8 cellular contexts compared by ENCODE assay signal in genomic region chr2:101699939-101700442, GRCh38. TPM values are rescaled to one million over a fixed set of nuclear protein-coding genes. Genes with fewer than 3 reads are reported as not detected.
DNase-seq lines count a peak whose midpoint lies in the region; ATAC-seq and TF ChIP-seq lines count a peak whose summit lies in the region.

No MANE protein-coding gene starts in this region.

- no peak for ATAC-seq in HG03565 (IDR thresholded peaks at IDR 0.05; ENCODE audit: unreplicated experiment)

- H3K4me1 ChIP-seq in ectodermal cell (ENCODE audit: control insufficient read depth, insufficient read depth, low read length) = peaks cover 10% of the 10 kb centered on the region
- peaks cover 5 to 32% of the 10 kb centered on the region in 2 donors for H3K4me1 ChIP-seq in muscle layer of duodenum (ENCODE audit: control insufficient read depth in 1 of 2, insufficient read depth in 2 of 2, low read length in 2 of 2)

- H3K27ac ChIP-seq in AG04450 (ENCODE audit: low read depth, low read length) (no peak overlapping the region), ectodermal cell (ENCODE audit: insufficient read depth, low read depth, low read length, poor library complexity, severe bottlenecking) (peak overlapping the region; percentile 36), muscle layer of duodenum (ENCODE audit: low read length) (peak overlapping the region; percentile 78)

- H3K27me3 ChIP-seq in AG04450 (ENCODE audit: control insufficient read depth, insufficient read depth, low read length) (no peaks in the 10 kb centered on the region), ectodermal cell (ENCODE audit: control insufficient read depth, insufficient read depth, low read length, poor library complexity, severe bottlenecking) (peaks cover 7% of the 10 kb centered on the region), muscle layer of duodenum (ENCODE audit: low read depth, low read length) (no peaks in the 10 kb centered on the region)

- WGBS in ectodermal cell, 2 experiments = 6 to 15% methylated on average over 8 of the region's 8 CpGs

- CTCF ChIA-PET in AG04450 (lab: Charles Lee) = interaction anchor here (0.8 to 2.8 kb wide), 6 partner anchors 123 to 358 kb away, joined by 4 to 32 read pairs (median 8); no protein-coding TSS in a partner anchor

- H3K36me3 ChIP-seq in ectodermal cell (ENCODE audit: control insufficient read depth, insufficient read depth, low read length) (no peaks in the 10 kb centered on the region), muscle layer of duodenum (ENCODE audit: control insufficient read depth in 1 of 2, insufficient read depth in 2 of 2, low read length in 2 of 2) (peaks cover 5% of the 10 kb centered on the region in 2 donors)

- DNase-seq in AG04450 (ENCODE audit: low read depth, low spot score) = no peak
- DNase-seq in Jurkat, Clone E6-1 (ENCODE audit: low read depth, low spot score) = no peak
- no peak for DNase-seq in cerebellar nuclear complex (lab: John Stamatoyannopoulos, UW)
- DNase-seq in NCI-H146 treated with DMSO at 0.1 percent for 48 hours (lab: John Stamatoyannopoulos, UW; ENCODE audit: unreplicated experiment) = no peak
- no peak for DNase-seq in activated naive CD4-positive, alpha-beta T cell treated with Interleukin-2 at 50 U/mL for 16 hours

- no peaks in the 10 kb centered on the region for H3K9me3 ChIP-seq in AG04450 (ENCODE audit: control insufficient read depth, insufficient read depth, low read length)
- H3K9me3 ChIP-seq in ectodermal cell (ENCODE audit: control insufficient read depth, low read length) = no peaks in the 10 kb centered on the region
- no peaks in the 10 kb centered on the region for H3K9me3 ChIP-seq in muscle layer of duodenum (ENCODE audit: control insufficient read depth in 1 of 2, low read length in 2 of 2)

- POLR2A ChIA-PET in AG04450 (lab: Yijun Ruan, JAX) = interaction anchor here (0.6 to 1.4 kb wide), 8 partner anchors 46 to 358 kb away, joined by 3 to 5 read pairs (median 3); partner anchors contain the start of gene RFX8

- no peak for TF ChIP-seq CTCF in AG04450 (IDR thresholded peaks at IDR 0.05; ENCODE audit: low read depth, low read length)

- H3K4me3 ChIP-seq in AG04450 (ENCODE audit: low read depth, low read length) (peak overlapping the region; percentile 85), ectodermal cell (ENCODE audit: insufficient read depth, low read depth, low read length) (peak overlapping the region; percentile 88), muscle layer of duodenum (ENCODE audit: low read depth in 1 of 2, low read length in 2 of 2) (peak overlapping the region; percentile 86 to 93)
- H3K4me3 ChIP-seq in Jurkat, Clone E6-1 (ENCODE audit: low read length) = peak overlapping the region; percentile 91

RNA-seq across cellular contexts. Expression of gene MAP4K4, which starts 2.5 kb away (rescaled TPM):
- 152 and 158 TPM in 2 replicates for polyA plus RNA-seq in AG04450 (2011; rRNA removed)
- 227 and 248 TPM in 2 replicates for polyA minus RNA-seq in AG04450 (2011; rRNA and poly(A)+ RNA removed)
- 143 TPM for polyA plus RNA-seq in Jurkat, Clone E6-1 (2012; ENCODE audit: insufficient read depth, insufficient read length)
- 165 TPM for polyA plus RNA-seq in ectodermal cell (2013, experiment 1 of 4)
- polyA plus RNA-seq in ectodermal cell (2013, experiment 2 of 4) = 158 TPM
- 103 TPM for polyA plus RNA-seq in ectodermal cell (2013, experiment 3 of 4)
- 124 TPM for polyA plus RNA-seq in ectodermal cell (2013, experiment 4 of 4)
